ENCODE assay signal across 1 cellular context in the genomic region with DNA sequence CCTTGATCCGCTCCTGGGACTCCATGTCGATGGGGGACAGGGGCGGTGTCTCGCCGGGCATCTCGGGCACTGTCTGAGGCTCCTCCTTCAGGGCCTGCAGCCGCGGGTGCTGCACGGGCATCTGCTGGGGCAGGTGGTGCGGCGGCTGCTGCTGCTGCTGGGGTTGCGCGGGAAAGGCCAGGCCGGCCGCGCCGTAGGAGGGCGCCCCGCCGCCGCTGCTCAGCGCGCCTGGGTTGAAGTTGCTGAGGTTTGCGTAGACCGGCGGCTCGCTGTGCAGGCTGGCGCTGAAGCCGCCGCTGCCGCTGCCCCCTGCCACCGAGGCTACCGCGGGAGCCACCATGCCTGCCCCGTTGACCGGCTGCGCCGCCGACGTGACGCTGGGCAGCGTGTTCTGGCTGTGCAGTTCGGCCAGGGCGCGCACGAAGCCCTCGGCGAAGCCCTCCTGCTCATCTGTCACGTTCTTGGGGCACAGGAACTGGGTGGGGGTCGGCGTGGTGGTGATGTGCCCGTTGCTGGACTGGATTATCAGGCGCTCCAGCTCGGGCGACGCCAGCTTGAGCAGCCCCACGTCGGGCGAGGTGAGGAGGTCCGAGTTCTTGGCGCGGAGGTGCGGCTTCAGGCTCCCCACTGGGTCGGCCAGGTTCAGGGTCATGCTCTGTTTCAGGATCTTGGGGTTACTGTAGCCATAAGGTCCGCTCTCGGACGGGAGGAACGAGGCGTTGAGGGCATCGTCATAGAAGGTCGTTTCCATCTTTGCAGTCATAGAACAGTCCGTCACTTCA.
TF ChIP-seq lines count a peak whose summit lies in the region.

No MANE protein-coding gene starts in this region.

TF ChIP-seq in HEK293, 187 proteins besides CTCF, POLR2A, EP300 and RAD21 (continued from another document):
- TF ChIP-seq ZBTB11 (tag by site-specific recombination; conservative IDR thresholded peaks at IDR 0.05; ENCODE audit: low read depth) (0 out of 2 replicates have a peak, but pooled peaks have one; percentile 16), ZNF558 (tag by site-specific recombination; IDR thresholded peaks at IDR 0.05) (no peak), GLI4 (tag by site-specific recombination; IDR thresholded peaks at IDR 0.05) (no peak), ZNF19 (tag by site-specific recombination; IDR thresholded peaks at IDR 0.05; ENCODE audit: low read depth) (no peak), ZFP37 (tag by site-specific recombination; IDR thresholded peaks at IDR 0.05) (peak; percentile 16; the same call in 1 of the 2 replicates), ZBTB1 (tag by site-specific recombination; IDR thresholded peaks at IDR 0.05) (0 out of 2 replicates have a peak, but pooled peaks have one; percentile 21), TCF7L2 (IDR thresholded peaks at IDR 0.05; ENCODE audit: borderline replicate concordance, low read depth, low read length) (no peak), YY1 (tag by site-specific recombination; IDR thresholded peaks at IDR 0.05) (no peak; the same call in 1 of the 2 replicates), ZNF776 (tag by site-specific recombination; IDR thresholded peaks at IDR 0.05; ENCODE audit: borderline replicate concordance) (no peak), ZSCAN30 (tag by site-specific recombination; IDR thresholded peaks at IDR 0.05) (peak; percentile 49; the same call in 1 of the 2 replicates), GLI2 (tag by site-specific recombination; IDR thresholded peaks at IDR 0.05; ENCODE audit: borderline replicate concordance, low read depth) (no peak), ZEB2 (tag by site-specific recombination; IDR thresholded peaks at IDR 0.05) (no peak), OSR2 (tag by site-specific recombination; IDR thresholded peaks at IDR 0.05) (peak; percentile 52), ZSCAN16 (tag by site-specific recombination; IDR thresholded peaks at IDR 0.05) (0 out of 2 replicates have a peak, but pooled peaks have one; percentile 14), ZNF645 (tag by site-specific recombination; IDR thresholded peaks at IDR 0.05) (peak; percentile 99), BCL11B (tag by site-specific recombination; IDR thresholded peaks at IDR 0.05; ENCODE audit: low read depth) (peak; percentile 21; the same call in 1 of the 2 replicates), ZBTB8A (tag by site-specific recombination; IDR thresholded peaks at IDR 0.05) (peak; percentile 73), ZIC2 (tag by site-specific recombination; IDR thresholded peaks at IDR 0.05) (peak; percentile 49), ZFHX2 (tag by site-specific recombination; conservative IDR thresholded peaks at IDR 0.05) (peak; percentile 12; the same call in 1 of the 2 replicates), ZNF837 (tag by site-specific recombination; IDR thresholded peaks at IDR 0.05) (no peak; the same call in 1 of the 2 replicates)
- TF ChIP-seq, protein P1, sequence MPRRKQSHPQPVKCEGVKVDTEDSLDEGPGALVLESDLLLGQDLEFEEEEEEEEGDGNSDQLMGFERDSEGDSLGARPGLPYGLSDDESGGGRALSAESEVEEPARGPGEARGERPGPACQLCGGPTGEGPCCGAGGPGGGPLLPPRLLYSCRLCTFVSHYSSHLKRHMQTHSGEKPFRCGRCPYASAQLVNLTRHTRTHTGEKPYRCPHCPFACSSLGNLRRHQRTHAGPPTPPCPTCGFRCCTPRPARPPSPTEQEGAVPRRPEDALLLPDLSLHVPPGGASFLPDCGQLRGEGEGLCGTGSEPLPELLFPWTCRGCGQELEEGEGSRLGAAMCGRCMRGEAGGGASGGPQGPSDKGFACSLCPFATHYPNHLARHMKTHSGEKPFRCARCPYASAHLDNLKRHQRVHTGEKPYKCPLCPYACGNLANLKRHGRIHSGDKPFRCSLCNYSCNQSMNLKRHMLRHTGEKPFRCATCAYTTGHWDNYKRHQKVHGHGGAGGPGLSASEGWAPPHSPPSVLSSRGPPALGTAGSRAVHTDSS (tag by site-specific recombination; IDR thresholded peaks at IDR 0.05), result peak; percentile 14; the same call in 1 of the 2 replicates
- TF ChIP-seq, protein P2, sequence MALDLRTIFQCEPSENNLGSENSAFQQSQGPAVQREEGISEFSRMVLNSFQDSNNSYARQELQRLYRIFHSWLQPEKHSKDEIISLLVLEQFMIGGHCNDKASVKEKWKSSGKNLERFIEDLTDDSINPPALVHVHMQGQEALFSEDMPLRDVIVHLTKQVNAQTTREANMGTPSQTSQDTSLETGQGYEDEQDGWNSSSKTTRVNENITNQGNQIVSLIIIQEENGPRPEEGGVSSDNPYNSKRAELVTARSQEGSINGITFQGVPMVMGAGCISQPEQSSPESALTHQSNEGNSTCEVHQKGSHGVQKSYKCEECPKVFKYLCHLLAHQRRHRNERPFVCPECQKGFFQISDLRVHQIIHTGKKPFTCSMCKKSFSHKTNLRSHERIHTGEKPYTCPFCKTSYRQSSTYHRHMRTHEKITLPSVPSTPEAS (tag by site-specific recombination; IDR thresholded peaks at IDR 0.05), result no peak
- TF ChIP-seq, protein P3, sequence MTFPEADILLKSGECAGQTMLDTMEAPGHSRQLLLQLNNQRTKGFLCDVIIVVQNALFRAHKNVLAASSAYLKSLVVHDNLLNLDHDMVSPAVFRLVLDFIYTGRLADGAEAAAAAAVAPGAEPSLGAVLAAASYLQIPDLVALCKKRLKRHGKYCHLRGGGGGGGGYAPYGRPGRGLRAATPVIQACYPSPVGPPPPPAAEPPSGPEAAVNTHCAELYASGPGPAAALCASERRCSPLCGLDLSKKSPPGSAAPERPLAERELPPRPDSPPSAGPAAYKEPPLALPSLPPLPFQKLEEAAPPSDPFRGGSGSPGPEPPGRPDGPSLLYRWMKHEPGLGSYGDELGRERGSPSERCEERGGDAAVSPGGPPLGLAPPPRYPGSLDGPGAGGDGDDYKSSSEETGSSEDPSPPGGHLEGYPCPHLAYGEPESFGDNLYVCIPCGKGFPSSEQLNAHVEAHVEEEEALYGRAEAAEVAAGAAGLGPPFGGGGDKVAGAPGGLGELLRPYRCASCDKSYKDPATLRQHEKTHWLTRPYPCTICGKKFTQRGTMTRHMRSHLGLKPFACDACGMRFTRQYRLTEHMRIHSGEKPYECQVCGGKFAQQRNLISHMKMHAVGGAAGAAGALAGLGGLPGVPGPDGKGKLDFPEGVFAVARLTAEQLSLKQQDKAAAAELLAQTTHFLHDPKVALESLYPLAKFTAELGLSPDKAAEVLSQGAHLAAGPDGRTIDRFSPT (tag by site-specific recombination; IDR thresholded peaks at IDR 0.05), result peak; percentile 31; the same call in 1 of the 2 replicates
- TF ChIP-seq, protein P4, sequence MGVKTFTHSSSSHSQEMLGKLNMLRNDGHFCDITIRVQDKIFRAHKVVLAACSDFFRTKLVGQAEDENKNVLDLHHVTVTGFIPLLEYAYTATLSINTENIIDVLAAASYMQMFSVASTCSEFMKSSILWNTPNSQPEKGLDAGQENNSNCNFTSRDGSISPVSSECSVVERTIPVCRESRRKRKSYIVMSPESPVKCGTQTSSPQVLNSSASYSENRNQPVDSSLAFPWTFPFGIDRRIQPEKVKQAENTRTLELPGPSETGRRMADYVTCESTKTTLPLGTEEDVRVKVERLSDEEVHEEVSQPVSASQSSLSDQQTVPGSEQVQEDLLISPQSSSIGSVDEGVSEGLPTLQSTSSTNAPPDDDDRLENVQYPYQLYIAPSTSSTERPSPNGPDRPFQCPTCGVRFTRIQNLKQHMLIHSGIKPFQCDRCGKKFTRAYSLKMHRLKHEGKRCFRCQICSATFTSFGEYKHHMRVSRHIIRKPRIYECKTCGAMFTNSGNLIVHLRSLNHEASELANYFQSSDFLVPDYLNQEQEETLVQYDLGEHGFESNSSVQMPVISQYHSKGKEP (tag by site-specific recombination; IDR thresholded peaks at IDR 0.05), result peak; percentile 44; the same call in 1 of the 2 replicates
TF ChIP-seq in HEK293: peak in this region for 24.
